ENCODE assay signal across 8 cellular contexts in genomic region chr1:154973344-154974085, GRCh38. TPM values are rescaled to one million over a fixed set of nuclear protein-coding genes. Genes with fewer than 3 reads are reported as not detected.
DNase-seq lines count a peak whose midpoint lies in the region; ATAC-seq and TF ChIP-seq lines count a peak whose summit lies in the region.

No MANE protein-coding gene starts in this region.

- H3K36me3 ChIP-seq in GM06990 (ENCODE audit: control insufficient read depth, insufficient read depth, low read length), result peaks cover 3% of the 10 kb centered on the region

- H3K27me3 ChIP-seq in GM06990 (replicated peaks; ENCODE audit: control insufficient read depth, insufficient read depth, low read length), result no peaks in the 10 kb centered on the region

- no peaks in the 10 kb centered on the region for H3K9me3 Mint-ChIP-seq in effector memory CD8-positive, alpha-beta T cell

- H3K27me3 Mint-ChIP-seq in effector memory CD8-positive, alpha-beta T cell, result no peaks in the 10 kb centered on the region

- peak; percentile 20 for ATAC-seq in effector memory CD8-positive, alpha-beta T cell (replicated peaks)
- ATAC-seq in HG03175 (IDR thresholded peaks at IDR 0.05; ENCODE audit: unreplicated experiment), result no peak

- H3K27ac Mint-ChIP-seq in effector memory CD8-positive, alpha-beta T cell, result no peak overlapping the region

- peaks cover 14% of the 10 kb centered on the region for H3K36me3 Mint-ChIP-seq in effector memory CD8-positive, alpha-beta T cell (ENCODE audit: insufficient read depth)

- peak overlapping the region; percentile 68 for H3K4me3 ChIP-seq in GM06990 (replicated peaks; ENCODE audit: low read depth, low read length)

- peak; percentile 18 for TF ChIP-seq CTCF in GM06990 (IDR thresholded peaks at IDR 0.05; ENCODE audit: insufficient read depth, low read length, poor library complexity, severe bottlenecking)

- peak; percentile 86 for DNase-seq in GM06990 (ENCODE audit: extremely low read depth, insufficient read length)
- DNase-seq in HS-5 (ENCODE audit: low read depth), result peak; percentile 96
- DNase-seq in NK-92 (lab: John Stamatoyannopoulos, UW; ENCODE audit: unreplicated experiment), result peak; percentile 20
- DNase-seq in activated CD8-positive, alpha-beta memory T cell treated with anti-CD3 and anti-CD28 coated beads for 1 hour (ENCODE audit: extremely low read depth in 1 of 2, low read depth in 1 of 2), result peak; percentile 81 to 83
- peak; percentile 88 to 92 (median 88) for DNase-seq in effector memory CD8-positive, alpha-beta T cell
- DNase-seq in lung microvascular endothelial cell (ENCODE audit: low read depth in 2 of 2), result peak; percentile 97 to 98
- DNase-seq in stimulated activated CD4-positive, alpha-beta T cell treated with anti-CD3 and anti-CD28 coated beads, TNF-alpha, amount 100 ng/mL, for 24 hours (ENCODE audit: low read depth in 3 of 3), result peak; percentile 80 to 96 (median 87)

- no peak overlapping the region for H3K4me3 Mint-ChIP-seq in effector memory CD8-positive, alpha-beta T cell

- H3K4me1 Mint-ChIP-seq in effector memory CD8-positive, alpha-beta T cell (ENCODE audit: low read depth in 2 of 2), result peaks cover 25 to 32% of the 10 kb centered on the region in 2 donors

RNA-seq across cellular contexts. Expression of gene CKS1B, which starts 1.0 kb away (rescaled TPM):
- total RNA-seq in lung microvascular endothelial cell, result 30.4 and 54.5 TPM in 2 replicates

RNA-seq across cellular contexts. Expression of gene SHC1, which starts 3.0 kb away (rescaled TPM):
- total RNA-seq in lung microvascular endothelial cell, result 175 and 321 TPM in 2 replicates

RNA-seq across cellular contexts. Expression of gene FLAD1, which starts 9.6 kb away (rescaled TPM):
- total RNA-seq in lung microvascular endothelial cell, result 18.3 and 24.2 TPM in 2 replicates

RNA-seq across cellular contexts. Expression of gene PYGO2, which starts 11.9 kb away (rescaled TPM):
- total RNA-seq in lung microvascular endothelial cell, result 20.5 and 42.5 TPM in 2 replicates

RNA-seq across cellular contexts. Expression of gene PBXIP1, which starts 17.6 kb away (rescaled TPM):
- 83.9 and 85.2 TPM in 2 replicates for total RNA-seq in lung microvascular endothelial cell

Comparison
In these comparisons a context has a peak if more than half of its experiments do, and no peak if none do; other contexts are left out.
1. DNase-seq: peak in every context shown above with its lines; median percentile 98 in lung microvascular endothelial cell; 96 in HS-5; 88 in effector memory CD8-positive, alpha-beta T cell; 87 in stimulated activated CD4-positive, alpha-beta T cell treated with anti-CD3 and anti-CD28 coated beads, TNF-alpha, amount 100 ng/mL, for 24 hours; 86 in GM06990; 82 in activated CD8-positive, alpha-beta memory T cell treated with anti-CD3 and anti-CD28 coated beads for 1 hour; 20 in NK-92.